Comparison of ENCODE assay signal across 8 cellular contexts in genomic region chr1:156082111-156083091, GRCh38. TPM values are rescaled to one million over a fixed set of nuclear protein-coding genes. Genes with fewer than 3 reads are reported as not detected.
DNase-seq lines count a peak whose midpoint lies in the region; ATAC-seq and TF ChIP-seq lines count a peak whose summit lies in the region.

A gene with protein sequence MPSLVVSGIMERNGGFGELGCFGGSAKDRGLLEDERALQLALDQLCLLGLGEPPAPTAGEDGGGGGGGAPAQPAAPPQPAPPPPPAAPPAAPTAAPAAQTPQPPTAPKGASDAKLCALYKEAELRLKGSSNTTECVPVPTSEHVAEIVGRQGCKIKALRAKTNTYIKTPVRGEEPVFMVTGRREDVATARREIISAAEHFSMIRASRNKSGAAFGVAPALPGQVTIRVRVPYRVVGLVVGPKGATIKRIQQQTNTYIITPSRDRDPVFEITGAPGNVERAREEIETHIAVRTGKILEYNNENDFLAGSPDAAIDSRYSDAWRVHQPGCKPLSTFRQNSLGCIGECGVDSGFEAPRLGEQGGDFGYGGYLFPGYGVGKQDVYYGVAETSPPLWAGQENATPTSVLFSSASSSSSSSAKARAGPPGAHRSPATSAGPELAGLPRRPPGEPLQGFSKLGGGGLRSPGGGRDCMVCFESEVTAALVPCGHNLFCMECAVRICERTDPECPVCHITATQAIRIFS (minus strand): TSS chr1:156082465. CDS start chr1:156081998, 467 bp downstream.

- ATAC-seq in HG02610 (IDR thresholded peaks at IDR 0.05; ENCODE audit: unreplicated experiment): peak; percentile 45
- ATAC-seq in GM21619 (IDR thresholded peaks at IDR 0.05; ENCODE audit: unreplicated experiment): no peak

- peak within 1 kb of the TSS; percentile 34 for H3K27ac ChIP-seq in C4-2B

- DNase-seq in NCI-H460 (ENCODE audit: extremely low read depth, low read depth) (peak; percentile 40), dermis blood vessel endothelial cell (peak; percentile 82), left kidney (ENCODE audit: low read depth, low spot score) (peak; percentile 97)
- DNase-seq in activated CD4-positive, alpha-beta T cell treated with anti-CD3 and anti-CD28 coated beads for 4 hours: peak; percentile 49 to 54
- DNase-seq in stimulated activated CD4-positive, alpha-beta T cell treated with anti-CD3 and anti-CD28 coated beads, Interleukin-2, amount 100 ng/mL, for 24 hours: peak; percentile 70 to 72

- no peak for TF ChIP-seq CTCF in C4-2B (conservative IDR thresholded peaks at IDR 0.05)

RNA-seq across cellular contexts. Expression of the gene that starts here (rescaled TPM):
- total RNA-seq in NCI-H460 (2014; rRNA removed; shearing (Covaris generic)): 2.8 and 3.0 TPM in 2 replicates
- polyA plus RNA-seq in NCI-H460 (2014; cell fraction: nucleus; rRNA removed): 1.5 and 1.8 TPM in 2 replicates
- 4.8 and 8.8 TPM in 2 replicates for total RNA-seq in dermis blood vessel endothelial cell

Comparison
In these comparisons a context has a peak if more than half of its experiments do, and no peak if none do; other contexts are left out.
1. DNase-seq: peak in every context shown above with its lines; median percentile 97 in left kidney; 82 in dermis blood vessel endothelial cell; 71 in stimulated activated CD4-positive, alpha-beta T cell treated with anti-CD3 and anti-CD28 coated beads, Interleukin-2, amount 100 ng/mL, for 24 hours; 52 in activated CD4-positive, alpha-beta T cell treated with anti-CD3 and anti-CD28 coated beads for 4 hours; 40 in NCI-H460.